ENCODE assay signal across 8 cellular contexts in the genomic region with DNA sequence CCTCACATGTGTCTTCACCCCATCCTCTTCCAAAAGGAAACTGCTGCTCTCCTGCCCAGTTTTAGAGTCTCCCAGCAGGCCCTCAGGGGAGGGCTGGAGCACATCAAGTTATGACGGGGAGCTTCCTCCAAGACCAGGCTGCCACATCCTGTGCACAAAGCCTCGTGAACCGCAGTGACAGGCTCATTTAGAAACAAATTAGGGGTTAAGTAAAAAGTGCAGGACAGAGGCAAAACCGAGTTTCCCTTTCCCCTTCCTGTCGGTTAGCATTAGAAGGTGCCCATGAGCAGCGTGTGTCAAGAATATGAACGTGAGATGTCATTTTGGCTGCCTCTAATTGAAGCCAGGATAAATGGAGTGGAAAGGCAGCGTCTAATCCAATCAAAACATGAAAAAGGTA.
DNase-seq lines count a peak whose midpoint lies in the region; ATAC-seq and TF ChIP-seq lines count a peak whose summit lies in the region.

No MANE protein-coding gene starts in this region.

- H3K27me3 ChIP-seq in vagina: no peaks in the 10 kb centered on the region

- TF ChIP-seq CTCF in vagina (IDR thresholded peaks at IDR 0.05): no peak

- no peaks in the 10 kb centered on the region for H3K36me3 ChIP-seq in vagina

- H3K4me3 ChIP-seq in vagina: no peak overlapping the region

- ATAC-seq in HG03066 (IDR thresholded peaks at IDR 0.05; ENCODE audit: low read depth, unreplicated experiment): peak; percentile 76

- TF ChIP-seq POLR2A in vagina (IDR thresholded peaks at IDR 0.05): no peak

- DNase-seq in activated T-cell treated with anti-CD3 and anti-CD28 coated beads for 48 hours (ENCODE audit: low read depth) (peak; percentile 15), RPMI8226 (peak; percentile 31), SHP77 treated with DMSO at 0.1 percent for 48 hours (lab: John Stamatoyannopoulos, UW) (no peak), SK-N-DZ (ENCODE audit: low spot score) (no peak), vagina (ENCODE audit: extremely low spot score in 2 of 2) (no peak)
- no peak for DNase-seq in activated T-cell treated with anti-CD3 and anti-CD28 coated beads, Interleukin-2, amount 50 U/mL, for 1 hour
- DNase-seq in stimulated activated CD4-positive, alpha-beta T cell treated with anti-CD3 and anti-CD28 coated beads, TNF-alpha, amount 100 ng/mL, for 48 hours (ENCODE audit: low read depth in 3 of 3): peak in 2 of 3 donors; percentile 10 to 11

- H3K4me1 ChIP-seq in vagina: no peaks in the 10 kb centered on the region

- intact Hi-C loops in vagina (cut with DNase I): no loop called here

- no peaks in the 10 kb centered on the region for H3K9me3 ChIP-seq in vagina

- no peak overlapping the region for H3K27ac ChIP-seq in vagina

Comparison
In these comparisons a context has a peak if more than half of its experiments do, and no peak if none do; other contexts are left out.
1. DNase-seq: peak in activated T-cell treated with anti-CD3 and anti-CD28 coated beads for 48 hours (single experiment), RPMI8226 (single experiment) and stimulated activated CD4-positive, alpha-beta T cell treated with anti-CD3 and anti-CD28 coated beads, TNF-alpha, amount 100 ng/mL, for 48 hours (2 of 3); none in activated T-cell treated with anti-CD3 and anti-CD28 coated beads, Interleukin-2, amount 50 U/mL, for 1 hour (single experiment), SHP77 treated with DMSO at 0.1 percent for 48 hours (single experiment), SK-N-DZ (single experiment) and vagina (0 of 2).